Comparison of ENCODE assay signal across 18 cellular contexts in the genomic region with DNA sequence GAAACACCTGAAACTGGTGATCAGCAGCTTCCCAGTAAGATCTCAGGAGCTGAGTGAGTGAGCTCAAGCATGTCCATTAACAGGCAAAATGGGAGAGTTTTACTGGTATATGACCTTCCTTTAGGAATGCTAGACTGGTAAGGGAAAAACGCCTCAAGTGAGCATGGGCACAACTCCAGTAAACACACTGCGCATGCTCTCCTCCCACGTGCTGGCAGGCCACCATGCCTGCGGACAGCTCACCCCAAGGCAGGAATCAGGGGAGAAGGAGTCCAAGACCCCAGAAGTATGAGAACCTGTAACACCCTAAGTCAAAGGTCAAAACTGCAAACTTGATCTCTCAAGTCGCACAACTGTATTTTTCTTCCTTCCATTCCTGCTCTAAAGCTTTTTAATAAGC.
DNase-seq lines count a peak whose midpoint lies in the region; ATAC-seq, FAIRE-seq and TF ChIP-seq lines count a peak whose summit lies in the region.
"Had no signal": no experiment of that assay in that cellular context is flagged by ENCODE, and none has a peak within 500 bp of the region (broad histone marks: within the 10 kb centered on the region; RNA-seq: fewer than 3 reads in every experiment).

No MANE protein-coding gene starts in this region.

- H3K9ac ChIP-seq in Loucy (ENCODE audit: low read depth, low read length, poor library complexity, severe bottlenecking) (no peak overlapping the region), H1 (replicated peaks in 1 of 4; ENCODE audit: extremely low read depth in 1 of 4, low read depth in 3 of 4, low read length in 3 of 4) (no peak overlapping the region)

- H3K27me3 ChIP-seq in Loucy (ENCODE audit: insufficient read depth, low read length, poor library complexity, severe bottlenecking) (no peaks in the 10 kb centered on the region), H1 (replicated peaks in 1 of 4; ENCODE audit: control insufficient read depth in 3 of 4, extremely low read depth in 1 of 4, insufficient read depth in 3 of 4, low read length in 3 of 4) (peaks cover 4 to 10% (median 8%) of the 10 kb centered on the region in 4 experiments; a peak in 4 of 7 replicates), ascending aorta (no peaks in the 10 kb centered on the region)

- no peaks in the 10 kb centered on the region for H3K36me3 ChIP-seq in Loucy (ENCODE audit: insufficient read depth, low read length)
- H3K36me3 ChIP-seq in H1 (ENCODE audit: control insufficient read depth in 2 of 4, insufficient read depth in 4 of 4, low read length in 3 of 4): no peaks in the 10 kb centered on the region
- no peaks in the 10 kb centered on the region for H3K36me3 ChIP-seq in ascending aorta

- H2AK5ac ChIP-seq in H1 (ENCODE audit: low read depth, low read length): no peak overlapping the region

- ATAC-seq in HG02571 (IDR thresholded peaks at IDR 0.05; ENCODE audit: unreplicated experiment): no peak
- no peak for ATAC-seq in natural killer cell treated with Interleukin-12 subunit alpha and Interleukin-12 subunit beta and Interleukin-15 and Interleukin-18, amount 100 ng/mL, for 72 hours

- no peak overlapping the region for H3K23ac ChIP-seq in H1 (ENCODE audit: insufficient read length)

- H4K20me1 ChIP-seq in Loucy (ENCODE audit: insufficient read depth, low read length, poor library complexity, severe bottlenecking) (no peaks in the 10 kb centered on the region), H1 (replicated peaks in 1 of 2; ENCODE audit: control insufficient read depth in 1 of 2, insufficient read depth in 2 of 2, low read length in 2 of 2) (no peaks in the 10 kb centered on the region)

- H3F3A ChIP-seq in Loucy (ENCODE audit: low read depth): no peaks in the 10 kb centered on the region

- no peak for FAIRE-seq in H1 (lab: Jason Lieb, UNC)
- peak; percentile 63 for FAIRE-seq in urothelium cell line (lab: Jason Lieb, UNC)
- FAIRE-seq: A204.1 had no signal

- WGBS in H1 (ENCODE audit: extremely low coverage in 1 of 2, insufficient coverage in 1 of 2, insufficient read length in 1 of 2, insufficient replicate concordance in 2 of 2, low coverage in 1 of 2, low lambda C conversion rate in 2 of 2, missing lambda C conversion rate in 1 of 2), 2 experiments: 93% methylated on average over 5 of the region's 5 CpGs; no CpG with 5 or more reads in 1 of the 2 experiments

- no peaks in the 10 kb centered on the region for H3K79me1 ChIP-seq in H1 (ENCODE audit: low read depth, low read length)

- H4K91ac ChIP-seq in H1 (replicated peaks; ENCODE audit: insufficient read length, low read length): no peak overlapping the region

- no peak overlapping the region for H4K8ac ChIP-seq in H1 (ENCODE audit: extremely low read depth, insufficient read depth, low read length)

- H3K27ac ChIP-seq in H1 (ENCODE audit: low read depth, low read length) (no peak overlapping the region), ascending aorta (no peak overlapping the region)

- no peaks in the 10 kb centered on the region for H3K9me3 Mint-ChIP-seq in osteocyte (ENCODE audit: unreplicated experiment)
- peaks cover 4% of the 10 kb centered on the region for H3K9me3 Mint-ChIP-seq in natural killer cell treated with Interleukin-12 subunit alpha and Interleukin-12 subunit beta and Interleukin-15 and Interleukin-18, amount 100 ng/mL, for 72 hours

- intact Hi-C loops in ascending aorta (cut with DNase I): no loop called here
- intact Hi-C loops in cardiac septum (cut with DNase I): no loop called here

- H3K23me2 ChIP-seq in H1 (ENCODE audit: low read depth, low read length): no peaks in the 10 kb centered on the region

- POLR2A ChIA-PET in H1 (lab: Charles Lee; ENCODE audit: partially characterized antibody): no interaction called here

- no peak overlapping the region for H3K18ac ChIP-seq in H1 (ENCODE audit: extremely low read depth, low read length)

- H3K4me1 ChIP-seq in Loucy (ENCODE audit: insufficient read depth, low read length, poor library complexity, severe bottlenecking) (no peaks in the 10 kb centered on the region), H1 (replicated peaks in 1 of 4; ENCODE audit: control insufficient read depth in 3 of 4, insufficient read depth in 4 of 4, low read length in 3 of 4) (peaks cover 0 to 8% (median 3%) of the 10 kb centered on the region in 4 experiments; a peak in 3 of 7 replicates), ascending aorta (no peaks in the 10 kb centered on the region)

- DNase-seq in H1 (ENCODE audit: low read depth in 1 of 2, low spot score in 2 of 2): no peak
- DNase-seq in osteocyte (ENCODE audit: extremely low spot score, unreplicated experiment): no peak
- no peak for DNase-seq in urothelium cell line (ENCODE audit: low spot score)
- DNase-seq in ascending aorta (ENCODE audit: low spot score in 2 of 2): no peak
- DNase-seq in cardiac septum (ENCODE audit: low spot score): no peak
- DNase-seq in natural killer cell treated with Interleukin-12 subunit alpha and Interleukin-12 subunit beta and Interleukin-15 and Interleukin-18, amount 100 ng/mL, for 72 hours (ENCODE audit: low spot score): no peak
- DNase-seq: EL; GF-D8; NCI-H1092 treated with DMSO at 0.1 percent for 48 hours; NCI-H146; NCI-H2029; NCI-H2227 treated with DMSO at 0.1 percent for 48 hours; NCI-H510A; NK-92 treated with Interleukin-12 subunit alpha and Interleukin-12 subunit beta, amount 100 ng/mL, for 24 hours had no signal

- H2AFZ ChIP-seq in Loucy (ENCODE audit: low read length): no peak overlapping the region
- no peak overlapping the region for H2AFZ ChIP-seq in H1 (ENCODE audit: low read length)

- peak overlapping the region; percentile 41; the same call in 1 of the 2 replicates for H2BK12ac ChIP-seq in H1 (ENCODE audit: low read depth, low read length)

- H2BK5ac ChIP-seq in H1 (ENCODE audit: low read depth, low read length): no peak overlapping the region

- no peak overlapping the region for H3K56ac ChIP-seq in H1 (replicated peaks; ENCODE audit: insufficient read length, low read depth, low read length)

- peaks cover 10% of the 10 kb centered on the region for H3K4me1 Mint-ChIP-seq in osteocyte (ENCODE audit: unreplicated experiment)
- H3K4me1 Mint-ChIP-seq in natural killer cell treated with Interleukin-12 subunit alpha and Interleukin-12 subunit beta and Interleukin-15 and Interleukin-18, amount 100 ng/mL, for 72 hours (ENCODE audit: low read depth in 2 of 2): peaks cover 0 to 14% of the 10 kb centered on the region in 2 donors
- H3K4me1 Mint-ChIP-seq: B cell had no signal

- TF ChIP-seq RAD21 in H1 (IDR thresholded peaks at IDR 0.05 in 1 of 2, conservative IDR thresholded peaks at IDR 0.05 in 1 of 2; ENCODE audit: low read depth in 2 of 2, low read length in 2 of 2): no peak

- no peak overlapping the region for H2BK120ac ChIP-seq in H1 (replicated peaks; ENCODE audit: low read depth, low read length)

- H4K5ac ChIP-seq in H1 (ENCODE audit: insufficient read length, low read depth, low read length): no peak overlapping the region

- no peak for TF ChIP-seq POLR2A in H1 (IDR thresholded peaks at IDR 0.05; ENCODE audit: control extremely low read depth in 1 of 2, low read depth in 2 of 2, low read length in 2 of 2)

- H3K36me3 Mint-ChIP-seq in osteocyte (ENCODE audit: unreplicated experiment): peaks cover 15% of the 10 kb centered on the region
- H3K36me3 Mint-ChIP-seq in natural killer cell treated with Interleukin-12 subunit alpha and Interleukin-12 subunit beta and Interleukin-15 and Interleukin-18, amount 100 ng/mL, for 72 hours: no peaks in the 10 kb centered on the region

- H3K4me3 Mint-ChIP-seq in osteocyte (ENCODE audit: unreplicated experiment): no peak overlapping the region
- H3K4me3 Mint-ChIP-seq in natural killer cell treated with Interleukin-12 subunit alpha and Interleukin-12 subunit beta and Interleukin-15 and Interleukin-18, amount 100 ng/mL, for 72 hours: no peak overlapping the region
- H3K4me3 Mint-ChIP-seq: B cell had no signal

- CTCF ChIA-PET in H1 (lab: Charles Lee; ENCODE audit: partially characterized antibody): no interaction called here

- H3K9me2 ChIP-seq in Loucy (replicated peaks; ENCODE audit: low read depth, low read length): no peaks in the 10 kb centered on the region

- H3K4me2 ChIP-seq in Loucy (ENCODE audit: low read depth, low read length, poor library complexity, severe bottlenecking) (peak overlapping the region; percentile 15), H1 (ENCODE audit: insufficient read depth in 1 of 2, low read depth in 2 of 2, low read length in 2 of 2) (no peak overlapping the region)

- TF ChIP-seq CTCF in Loucy (conservative IDR thresholded peaks at IDR 0.05; ENCODE audit: low read length) (no peak), H1 (IDR thresholded peaks at IDR 0.05; ENCODE audit: control extremely low read depth in 1 of 3, insufficient read depth in 1 of 3, low read depth in 1 of 3, low read length in 3 of 3) (no peak), osteocyte (IDR thresholded peaks at IDR 0.05) (no peak), ascending aorta (IDR thresholded peaks at IDR 0.05) (no peak)

- no peak overlapping the region for H3K4ac ChIP-seq in H1 (replicated peaks; ENCODE audit: insufficient read length, low read depth, low read length)

- no peak overlapping the region for H2BK20ac ChIP-seq in H1 (ENCODE audit: low read length)

- H2BK15ac ChIP-seq in H1 (ENCODE audit: low read length): no peak overlapping the region

- no peak for TF ChIP-seq EP300 in H1 (IDR thresholded peaks at IDR 0.05; ENCODE audit: borderline replicate concordance in 1 of 2, low read depth in 2 of 2, low read length in 2 of 2)

- H3K27me3 Mint-ChIP-seq in osteocyte (ENCODE audit: unreplicated experiment): no peaks in the 10 kb centered on the region
- H3K27me3 Mint-ChIP-seq in natural killer cell treated with Interleukin-12 subunit alpha and Interleukin-12 subunit beta and Interleukin-15 and Interleukin-18, amount 100 ng/mL, for 72 hours: no peaks in the 10 kb centered on the region
- H3K27me3 Mint-ChIP-seq: B cell had no signal

- H3K27ac Mint-ChIP-seq in osteocyte (ENCODE audit: unreplicated experiment): peak overlapping the region; percentile 48
- H3K27ac Mint-ChIP-seq in natural killer cell treated with Interleukin-12 subunit alpha and Interleukin-12 subunit beta and Interleukin-15 and Interleukin-18, amount 100 ng/mL, for 72 hours: no peak overlapping the region
- H3K27ac Mint-ChIP-seq: B cell had no signal

- H3K4me3 ChIP-seq in Loucy (ENCODE audit: low read length, poor library complexity, severe bottlenecking) (no peak overlapping the region), H1 (ENCODE audit: extremely low read depth in 1 of 4, insufficient read depth in 2 of 4, low read depth in 3 of 4, low read length in 4 of 4) (no peak overlapping the region), ascending aorta (no peak overlapping the region)

- no peaks in the 10 kb centered on the region for H3K9me3 ChIP-seq in Loucy (ENCODE audit: insufficient read depth, low read depth, low read length)
- no peaks in the 10 kb centered on the region for H3K9me3 ChIP-seq in H1 (ENCODE audit: insufficient read depth in 2 of 2, low read depth in 1 of 2, low read length in 1 of 2)
- H3K9me3 ChIP-seq in ascending aorta: no peaks in the 10 kb centered on the region

- H3K79me2 ChIP-seq in Loucy (ENCODE audit: insufficient read depth, low read length): no peaks in the 10 kb centered on the region
- H3K79me2 ChIP-seq in H1 (ENCODE audit: control insufficient read depth in 1 of 2, insufficient read depth in 2 of 2, low read length in 2 of 2): no peaks in the 10 kb centered on the region

- no peak overlapping the region for H3K14ac ChIP-seq in H1 (ENCODE audit: insufficient read length)
